Comparison of ENCODE assay signal across 38 cellular contexts in the genomic region with DNA sequence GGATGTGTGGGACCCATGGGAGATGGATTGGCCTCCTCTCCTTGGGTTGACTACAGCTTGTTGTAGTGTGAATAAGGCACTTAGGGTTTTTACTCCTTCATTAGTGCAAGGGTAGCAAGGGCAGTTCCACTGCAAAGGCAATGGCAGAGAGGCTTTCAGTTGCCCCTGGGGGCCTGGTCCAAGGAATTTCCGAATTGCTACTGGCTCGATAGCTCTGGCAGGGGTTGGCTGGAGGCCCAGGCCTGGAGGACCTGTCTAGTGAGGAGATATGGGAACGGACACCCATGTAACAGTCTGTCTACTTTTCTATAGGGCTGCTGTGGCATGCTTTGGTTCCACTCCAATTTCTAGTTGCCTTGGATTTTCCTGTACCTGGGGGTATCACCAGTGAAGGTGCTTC.
"Had no signal": no experiment of that assay in that cellular context is flagged by ENCODE, and none has a peak within 500 bp of the region (broad histone marks: within the 10 kb centered on the region; RNA-seq: fewer than 3 reads in every experiment).

No MANE protein-coding gene starts in this region.

- H3K4me3 Mint-ChIP-seq: activated B cell treated with CpG ODN at 0.5 μM for 24 hours; activated CD4-positive, alpha-beta memory T cell treated with anti-CD3 and anti-CD28 coated beads for 36 hours; activated CD4-positive, alpha-beta T cell treated with anti-CD3 and anti-CD28 coated beads, Interleukin-2, amount 10 ng/mL, durations not matched to agents 24 days and 14 days; activated CD8-positive, alpha-beta T cell treated with anti-CD3 and anti-CD28 coated beads for 36 hours; activated naive CD4-positive, alpha-beta T cell treated with anti-CD3 and anti-CD28 coated beads for 36 hours; activated naive CD8-positive, alpha-beta T cell treated with anti-CD3 and anti-CD28 coated beads for 36 hours; activated T-cell treated with anti-CD3 and anti-CD28 coated beads, Interleukin-2, amount 50 U/mL, for 4 hours; activated T-cell treated with anti-CD3 and anti-CD28 coated beads, Interleukin-2, amount 50 U/mL, for 72 hours; activated T-helper 1 cell treated with anti-CD3 and anti-CD28 coated beads, Interleukin-12 subunit alpha, Interleukin-12 subunit beta, Interleukin-2, Interleukin-4 antibody, amounts not matched to agents 30 ng/mL and 10 ng/mL and 1 ng/mL, durations not matched to agents 14 hours and 24 hours and 36 hours; activated T-helper 17 cell treated with anti-CD3 and anti-CD28 coated beads, Interleukin-2, amount 50 U/mL, for 72 hours; central memory CD8-positive, alpha-beta T cell; T-helper 1 cell treated with Interleukin-12 subunit alpha and Interleukin-12 subunit beta and Interleukin-4 antibody, amounts not matched to agents 30 μg/mL and 1 μg/mL, for 36 hours; T-helper 2 cell treated with Interferon-gamma antibody and Interleukin-4, amounts not matched to agents 5 μg/mL and 100 μg/mL, for 36 hours had no signal

- H3K27ac Mint-ChIP-seq: activated B cell treated with CpG ODN at 0.5 μM for 24 hours; activated CD4-positive, alpha-beta memory T cell treated with anti-CD3 and anti-CD28 coated beads for 36 hours; activated CD4-positive, alpha-beta T cell treated with anti-CD3 and anti-CD28 coated beads, Interleukin-2, amount 10 ng/mL, durations not matched to agents 24 days and 14 days; activated CD8-positive, alpha-beta T cell treated with anti-CD3 and anti-CD28 coated beads for 36 hours; activated naive CD4-positive, alpha-beta T cell treated with anti-CD3 and anti-CD28 coated beads for 36 hours; activated naive CD4-positive, alpha-beta T cell treated with anti-CD3 and anti-CD28 coated beads, Interleukin-2, amount 50 U/mL, for 72 hours; activated naive CD8-positive, alpha-beta T cell treated with anti-CD3 and anti-CD28 coated beads for 36 hours; activated T-cell treated with anti-CD3 and anti-CD28 coated beads, Interleukin-2, amount 50 U/mL, for 72 hours; activated T-helper 1 cell treated with anti-CD3 and anti-CD28 coated beads, Interleukin-12 subunit alpha, Interleukin-12 subunit beta, Interleukin-2, Interleukin-4 antibody, amounts not matched to agents 30 ng/mL and 10 ng/mL and 1 ng/mL, durations not matched to agents 14 hours and 24 hours and 36 hours; activated T-helper 17 cell treated with anti-CD3 and anti-CD28 coated beads, Interleukin-2, amount 50 U/mL, for 72 hours; T-helper 1 cell treated with Interleukin-12 subunit alpha and Interleukin-12 subunit beta and Interleukin-4 antibody, amounts not matched to agents 30 μg/mL and 1 μg/mL, for 36 hours; T-helper 2 cell treated with Interferon-gamma antibody and Interleukin-4, amounts not matched to agents 5 μg/mL and 100 μg/mL, for 36 hours had no signal

- ATAC-seq: activated CD8-positive, alpha-beta T cell treated with anti-CD3 and anti-CD28 coated beads for 36 hours; activated naive CD4-positive, alpha-beta T cell treated with anti-CD3 and anti-CD28 coated beads, Interleukin-2, amount 50 U/mL, for 72 hours; activated T-cell treated with anti-CD3 and anti-CD28 coated beads, Interleukin-2, amount 50 U/mL, for 4 hours; activated T-cell treated with anti-CD3 and anti-CD28 coated beads, Interleukin-2, amount 50 U/mL, for 72 hours; activated T-helper 17 cell treated with anti-CD3 and anti-CD28 coated beads, Interleukin-2, amount 50 U/mL, for 72 hours; body of pancreas had no signal

- H3K36me3 ChIP-seq: adrenal gland, brain microvascular endothelial cell, breast epithelium, cardiac muscle cell had no signal

- H3K27ac ChIP-seq: adrenal gland, body of pancreas, brain microvascular endothelial cell, breast epithelium, cardiac muscle cell, VCaP had no signal

- H3K27me3 ChIP-seq: adrenal gland, body of pancreas, brain microvascular endothelial cell, breast epithelium, cardiac muscle cell had no signal

- H3K4me1 ChIP-seq: adrenal gland, body of pancreas, breast epithelium had no signal

- H3K4me1 Mint-ChIP-seq: activated naive CD8-positive, alpha-beta T cell treated with anti-CD3 and anti-CD28 coated beads for 36 hours; activated T-helper 17 cell treated with anti-CD3 and anti-CD28 coated beads, Interleukin-2, amount 50 U/mL, for 72 hours; central memory CD8-positive, alpha-beta T cell had no signal

- H3K27me3 Mint-ChIP-seq: activated B cell treated with CpG ODN at 0.5 μM for 24 hours; activated CD4-positive, alpha-beta memory T cell treated with anti-CD3 and anti-CD28 coated beads for 36 hours; activated CD4-positive, alpha-beta T cell treated with anti-CD3 and anti-CD28 coated beads, Interleukin-2, amount 10 ng/mL, durations not matched to agents 24 days and 14 days; activated CD8-positive, alpha-beta T cell treated with anti-CD3 and anti-CD28 coated beads for 36 hours; activated naive CD8-positive, alpha-beta T cell treated with anti-CD3 and anti-CD28 coated beads for 36 hours; activated T-helper 17 cell treated with anti-CD3 and anti-CD28 coated beads, Interleukin-2, amount 50 U/mL, for 72 hours; central memory CD8-positive, alpha-beta T cell had no signal

- H3K4me3 ChIP-seq: adrenal gland, body of pancreas, breast epithelium, cardiac muscle cell had no signal

- DNase-seq: activated B cell treated with CpG ODN at 0.5 μM for 24 hours; activated CD4-positive, alpha-beta memory T cell treated with anti-CD3 and anti-CD28 coated beads for 36 hours; activated CD4-positive, alpha-beta T cell treated with anti-CD3 and anti-CD28 coated beads for 4 hours; activated CD4-positive, alpha-beta T cell treated with anti-CD3 and anti-CD28 coated beads, Interleukin-2, amount 10 ng/mL, durations not matched to agents 24 days and 14 days; activated CD4-positive, alpha-beta T cell treated with anti-CD3 and anti-CD28 coated beads, Interleukin-2, amount 50 U/mL, for 1 hour; activated CD4-positive, alpha-beta T cell treated with anti-CD3 and anti-CD28 coated beads, Interleukin-2, amount 50 U/mL, for 4 hours; activated CD4-positive, CD25-positive, alpha-beta regulatory T cell treated with anti-CD3 and anti-CD28 coated beads, Interleukin-2, amount 50 U/mL, for 72 hours; activated CD8-positive, alpha-beta memory T cell treated with anti-CD3 and anti-CD28 coated beads, Interleukin-2, amount 50 U/mL, for 4 hours; activated CD8-positive, alpha-beta T cell treated with anti-CD3 and anti-CD28 coated beads for 36 hours; activated effector memory CD4-positive, alpha-beta T cell treated with anti-CD3 and anti-CD28 coated beads, Interleukin-2, amount 50 U/mL, for 16 hours; activated gamma-delta T cell treated with Interleukin-2 at 50 U/mL for 16 hours; activated naive CD4-positive, alpha-beta T cell; activated naive CD4-positive, alpha-beta T cell treated with anti-CD3 and anti-CD28 coated beads for 36 hours; activated naive CD4-positive, alpha-beta T cell treated with anti-CD3 and anti-CD28 coated beads, Interleukin-2, amount 50 U/mL, for 16 hours; activated naive CD8-positive, alpha-beta T cell treated with anti-CD3 and anti-CD28 coated beads for 36 hours; activated T-cell treated with anti-CD3 and anti-CD28 coated beads for 4 hours; activated T-cell treated with anti-CD3 and anti-CD28 coated beads, Interleukin-2, amount 50 U/mL, for 1 hour; activated T-cell treated with anti-CD3 and anti-CD28 coated beads, Interleukin-2, amount 50 U/mL, for 4 hours; activated T-cell treated with anti-CD3 and anti-CD28 coated beads, Interleukin-2, amount 50 U/mL, for 72 hours; adrenal gland; amniotic stem cell; aorta; body of pancreas; brain microvascular endothelial cell; caudate nucleus; cerebellar nuclear complex; T-helper 1 cell; T-helper 2 cell; T-helper 9 cell had no signal
